8 cellular contexts compared by ENCODE assay signal in the genomic region with DNA sequence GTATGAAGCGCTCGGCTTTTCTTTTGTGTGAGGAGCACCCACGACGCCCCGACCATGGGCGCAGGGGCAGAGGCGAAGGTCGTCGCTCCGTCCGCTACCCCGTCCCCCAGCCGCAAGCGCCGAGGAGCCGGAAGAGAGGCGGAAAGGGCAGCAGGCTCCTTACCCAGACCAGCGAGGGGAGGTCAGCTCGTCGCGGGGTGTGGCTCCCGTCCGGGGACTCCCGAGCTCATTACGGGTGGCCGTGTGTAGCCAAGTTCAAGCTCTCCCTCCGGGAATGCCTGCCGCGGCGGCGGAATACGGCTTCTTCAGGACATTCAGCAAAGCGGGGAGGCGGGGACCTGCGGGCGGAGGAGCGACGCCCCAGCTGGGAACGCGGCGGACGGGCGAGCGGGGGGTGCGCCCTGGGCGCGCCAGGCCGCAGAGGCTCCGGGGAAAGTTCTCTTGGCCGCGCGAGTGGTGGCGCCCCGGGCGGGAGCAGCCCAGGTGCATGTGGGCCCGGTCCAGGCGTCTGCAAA. TPM values are rescaled to one million over a fixed set of nuclear protein-coding genes. Genes with fewer than 3 reads are reported as not detected.
DNase-seq lines count a peak whose midpoint lies in the region; ATAC-seq and TF ChIP-seq lines count a peak whose summit lies in the region.

No MANE protein-coding gene starts in this region.

- H3K9me3 Mint-ChIP-seq in T-cell = no peaks in the 10 kb centered on the region

- intact Hi-C loops in aorta (cut with DNase I) = loop anchor here (1.0 to 10.0 kb wide), 5 partner anchors 207 to 885 kb away; no protein-coding TSS in a partner anchor

- no peak for TF ChIP-seq POLR2A in erythroblast (IDR thresholded peaks at IDR 0.05; ENCODE audit: low read length)

- CTCF ChIA-PET in T-cell (lab: Charles Lee) = interaction anchor here in 1 of 2 donors (0.9 kb wide), 1 partner anchor 243 kb away, joined by 3 read pairs; no protein-coding TSS in a partner anchor

- ATAC-seq in GM19438 (IDR thresholded peaks at IDR 0.05; ENCODE audit: low read depth, unreplicated experiment) (peak; percentile 23), HG03432 (IDR thresholded peaks at IDR 0.05; ENCODE audit: unreplicated experiment) (peak; percentile 58), T-cell (replicated peaks in 1 of 4) (peak in 2 of 4 experiments; percentile 10 to 19), aorta (ENCODE audit: low FRiP score) (peak; percentile 87)

- peak overlapping the region in 1 of 2 donors; percentile 48 for H3K27ac ChIP-seq in aorta (ENCODE audit: low read depth in 1 of 2, low read length in 2 of 2)

- DNase-seq in EH (ENCODE audit: low read depth) (peak; percentile 8), T-cell (peak in 1 of 34 experiments; percentile 1), erythroblast (lab: John Stamatoyannopoulos, UW) (peak; percentile 73 to 81), aorta (peak; percentile 76 to 85)
- no peak for DNase-seq in central memory CD4-positive, alpha-beta T cell

- 0% methylated on average over 46 to 57 of the region's 57 CpGs for WGBS in aorta, 2 donors

- H3K27me3 ChIP-seq in mucosa of stomach (ENCODE audit: control insufficient read depth, insufficient read depth, low read length) (no peaks in the 10 kb centered on the region), aorta (ENCODE audit: control insufficient read depth in 1 of 2, insufficient read depth in 2 of 2, low read length in 1 of 2) (no peaks in the 10 kb centered on the region)

- peaks cover 8 to 22% (median 16%) of the 10 kb centered on the region in 3 donors for H3K4me1 Mint-ChIP-seq in T-cell

- H3K9me3 ChIP-seq in mucosa of stomach (ENCODE audit: control insufficient read depth, low read length) = no peaks in the 10 kb centered on the region
- no peaks in the 10 kb centered on the region for H3K9me3 ChIP-seq in aorta (ENCODE audit: control insufficient read depth, low read length)

- peak overlapping the region; percentile 55 to 70 (median 69) for H3K4me3 Mint-ChIP-seq in T-cell

- peak overlapping the region; percentile 40 for H3K4me3 ChIP-seq in mucosa of stomach (ENCODE audit: low read length)
- peak overlapping the region; percentile 48 to 73 for H3K4me3 ChIP-seq in aorta (ENCODE audit: low read length in 2 of 2)

- peaks cover 52 to 58% of the 10 kb centered on the region in 2 donors for H3K27me3 Mint-ChIP-seq in T-cell

- peak overlapping the region; percentile 55 for H3K9ac ChIP-seq in mucosa of stomach (ENCODE audit: low read length)

- POLR2A ChIA-PET in T-cell (lab: Charles Lee) = no interaction called here

- H3K4me1 ChIP-seq in mucosa of stomach (ENCODE audit: control insufficient read depth, insufficient read depth, low read length) (no peaks in the 10 kb centered on the region), aorta (ENCODE audit: control insufficient read depth in 1 of 2, insufficient read depth in 2 of 2, low read length in 2 of 2) (no peaks in the 10 kb centered on the region)

- H3K27ac Mint-ChIP-seq in T-cell = no peak overlapping the region

- H3K36me3 Mint-ChIP-seq in T-cell = no peaks in the 10 kb centered on the region

- H3K36me3 ChIP-seq in mucosa of stomach (ENCODE audit: control insufficient read depth, insufficient read depth, low read length) (no peaks in the 10 kb centered on the region), aorta (ENCODE audit: control insufficient read depth in 1 of 2, insufficient read depth in 2 of 2, low read length in 1 of 2) (no peaks in the 10 kb centered on the region)

RNA-seq across cellular contexts. Expression of a gene that starts 0.6 kb away (rescaled TPM):
- 1 to 10 TPM in 3 of 5 donors, under 1 TPM in 2; 0.47 to 2.5 (median 1.5) TPM for total RNA-seq in T-cell
- 10 to 100 TPM; 38.6 to 39.3 TPM for total RNA-seq in aorta
- polyA plus RNA-seq in aorta = 1 to 10 TPM; 4.4 to 6.1 TPM

Comparison
In these comparisons a context has a peak if more than half of its experiments do, and no peak if none do; other contexts are left out.
1. RNA of a gene that starts 0.6 kb away (total RNA-seq): 38.6 to 39.3 TPM in aorta; 0.47 to 2.5 TPM in T-cell; every median in the first group is over 10 times any median in the second.